In the genomic region with DNA sequence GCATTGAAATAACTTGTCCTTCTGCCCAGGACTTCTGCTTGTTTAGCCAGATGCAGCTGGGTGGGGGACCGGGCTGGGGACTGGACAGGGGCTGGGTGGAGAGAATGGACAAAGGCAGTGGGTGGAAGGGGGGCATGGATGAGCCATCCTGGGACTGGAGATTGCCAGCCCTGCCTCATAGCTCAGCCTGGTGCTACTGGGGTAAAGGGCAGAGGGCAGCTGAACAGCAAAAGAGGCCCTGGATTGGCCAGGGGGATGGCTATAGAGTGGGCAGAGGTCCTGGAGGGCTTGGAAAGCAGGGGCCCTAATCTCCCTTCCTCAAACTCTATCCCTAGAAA, we compare ENCODE assay signal across 24 cellular contexts. TPM values are rescaled to one million over a fixed set of nuclear protein-coding genes. Genes with fewer than 3 reads are reported as not detected.
DNase-seq lines count a peak whose midpoint lies in the region; ATAC-seq and TF ChIP-seq lines count a peak whose summit lies in the region.
"Had no signal": no experiment of that assay in that cellular context is flagged by ENCODE, and none has a peak within 500 bp of the region (broad histone marks: within the 10 kb centered on the region; RNA-seq: fewer than 3 reads in every experiment).

No MANE protein-coding gene starts in this region.

- CTCF ChIA-PET in HEK293 (lab: Yijun Ruan, JAX) = interaction anchor here (0.6 to 2.5 kb wide), 12 partner anchors 13 to 373 kb away, joined by 3 to 14 read pairs (median 5); partner anchors contain the start of gene PLAUR

- ATAC-seq in left lung = peak; percentile 29
- no peak for ATAC-seq in HG02678 (IDR thresholded peaks at IDR 0.05; ENCODE audit: unreplicated experiment)
- ATAC-seq in HG02571 (IDR thresholded peaks at IDR 0.05; ENCODE audit: unreplicated experiment) = no peak
- ATAC-seq: heart right ventricle; left lobe of liver; natural killer cell treated with Interleukin-12 subunit alpha and Interleukin-12 subunit beta and Interleukin-15 and Interleukin-18, amount 100 ng/mL, for 72 hours; T-helper 17 cell had no signal

- no peaks in the 10 kb centered on the region for H3K27me3 ChIP-seq in left lung
- no peaks in the 10 kb centered on the region for H3K27me3 ChIP-seq in SJCRH30
- H3K27me3 ChIP-seq: heart right ventricle, testis had no signal

- H3K36me3 ChIP-seq in HEK293 (ENCODE audit: control insufficient read depth in 2 of 2, insufficient read depth in 1 of 2, low read length in 2 of 2) (no peaks in the 10 kb centered on the region), left lung (no peaks in the 10 kb centered on the region), SJCRH30 (no peaks in the 10 kb centered on the region)
- H3K36me3 ChIP-seq: HAP-1, heart right ventricle had no signal

- H3K27ac ChIP-seq in HEK293 (ENCODE audit: extremely low read depth, low read depth, low read length) = peak overlapping the region; percentile 45; the same call in 1 of the 2 replicates
- peak overlapping the region; percentile 10 for H3K27ac ChIP-seq in cingulate gyrus (ENCODE audit: low read depth, low read length)
- H3K27ac ChIP-seq in left lung = peak overlapping the region in 1 of 2 donors; percentile 59
- no peak overlapping the region for H3K27ac ChIP-seq in substantia nigra (ENCODE audit: low read depth, low read length, poor library complexity, severe bottlenecking)
- H3K27ac ChIP-seq in SJCRH30 = no peak overlapping the region
- H3K27ac ChIP-seq: testis had no signal

- intact Hi-C loops in left lung (cut with DNase I) = no loop called here

- DNase-seq in left lung = no peak
- DNase-seq in substantia nigra (lab: John Stamatoyannopoulos, UW) = peak in 27 of 49 donors; percentile 6 to 74 (median 30)
- DNase-seq in middle frontal gyrus (ENCODE audit: extremely low spot score, low spot score) = no peak
- DNase-seq in SJCRH30 = no peak
- DNase-seq: activated naive CD4-positive, alpha-beta T cell treated with anti-CD3 and anti-CD28 coated beads, Interleukin-2, amount 50 U/mL, for 16 hours; heart right ventricle; NCI-H1048; NCI-H526 treated with DMSO at 0.1 percent for 48 hours; T-helper 17 cell; testis had no signal

- H3K4me3 ChIP-seq in HEK293 (ENCODE audit: low read depth, low read length) (no peak overlapping the region), left lung (no peak overlapping the region), SJCRH30 (no peak overlapping the region)
- H3K4me3 ChIP-seq: HAP-1, heart right ventricle, testis had no signal

- POLR2A ChIA-PET in HEK293 (lab: Yijun Ruan, JAX) = interaction anchor here (0.5 to 2.5 kb wide), 11 partner anchors 10 to 224 kb away, joined by 3 to 64 read pairs (median 4); partner anchors contain the start of genes IRGQ, PLAUR, SMG9 and ZNF576

- H3K9me3 ChIP-seq in HEK293 (ENCODE audit: control insufficient read depth, insufficient read depth, low read depth, low read length) = peaks cover 8% of the 10 kb centered on the region
- peaks cover 0 to 19% of the 10 kb centered on the region in 2 donors for H3K9me3 ChIP-seq in left lung
- H3K9me3 ChIP-seq in SJCRH30 (replicated peaks) = no peaks in the 10 kb centered on the region; the same call in 1 of the 2 replicates
- H3K9me3 ChIP-seq: testis had no signal

- H3K4me1 ChIP-seq in HEK293 (ENCODE audit: control insufficient read depth, insufficient read depth, low read length) = peaks cover 13% of the 10 kb centered on the region
- H3K4me1 ChIP-seq in left lung = peaks cover 0 to 43% of the 10 kb centered on the region in 2 donors
- peaks cover 4% of the 10 kb centered on the region; the same call in 1 of the 2 replicates for H3K4me1 ChIP-seq in SJCRH30
- H3K4me1 ChIP-seq: testis had no signal

- TF ChIP-seq CTCF in HEK293 (tag by site-specific recombination; IDR thresholded peaks at IDR 0.05) = no peak
- no peak for TF ChIP-seq CTCF in left lung (IDR thresholded peaks at IDR 0.05)

TF ChIP-seq in HEK293, 187 proteins besides CTCF, POLR2A, EP300 and RAD21 (continues in another document):
- TF ChIP-seq ZNF510 (tag by site-specific recombination; IDR thresholded peaks at IDR 0.05; ENCODE audit: insufficient replicate concordance) (no peak), INSM2 (tag by site-specific recombination; IDR thresholded peaks at IDR 0.05) (no peak), ZNF10 (tag by site-specific recombination; IDR thresholded peaks at IDR 0.05) (no peak), ZNF169 (tag by site-specific recombination; IDR thresholded peaks at IDR 0.05) (no peak), PRDM4 (tag by site-specific recombination; IDR thresholded peaks at IDR 0.05) (no peak), ZXDB (tag by site-specific recombination; IDR thresholded peaks at IDR 0.05) (no peak), KLF9 (tag by site-specific recombination; IDR thresholded peaks at IDR 0.05; ENCODE audit: low read depth) (0 out of 2 replicates have a peak, but pooled peaks have one; percentile 7), ZNF2 (tag by site-specific recombination; IDR thresholded peaks at IDR 0.05) (peak; percentile 95; the same call in 1 of the 2 replicates)
- TF ChIP-seq, protein P1, sequence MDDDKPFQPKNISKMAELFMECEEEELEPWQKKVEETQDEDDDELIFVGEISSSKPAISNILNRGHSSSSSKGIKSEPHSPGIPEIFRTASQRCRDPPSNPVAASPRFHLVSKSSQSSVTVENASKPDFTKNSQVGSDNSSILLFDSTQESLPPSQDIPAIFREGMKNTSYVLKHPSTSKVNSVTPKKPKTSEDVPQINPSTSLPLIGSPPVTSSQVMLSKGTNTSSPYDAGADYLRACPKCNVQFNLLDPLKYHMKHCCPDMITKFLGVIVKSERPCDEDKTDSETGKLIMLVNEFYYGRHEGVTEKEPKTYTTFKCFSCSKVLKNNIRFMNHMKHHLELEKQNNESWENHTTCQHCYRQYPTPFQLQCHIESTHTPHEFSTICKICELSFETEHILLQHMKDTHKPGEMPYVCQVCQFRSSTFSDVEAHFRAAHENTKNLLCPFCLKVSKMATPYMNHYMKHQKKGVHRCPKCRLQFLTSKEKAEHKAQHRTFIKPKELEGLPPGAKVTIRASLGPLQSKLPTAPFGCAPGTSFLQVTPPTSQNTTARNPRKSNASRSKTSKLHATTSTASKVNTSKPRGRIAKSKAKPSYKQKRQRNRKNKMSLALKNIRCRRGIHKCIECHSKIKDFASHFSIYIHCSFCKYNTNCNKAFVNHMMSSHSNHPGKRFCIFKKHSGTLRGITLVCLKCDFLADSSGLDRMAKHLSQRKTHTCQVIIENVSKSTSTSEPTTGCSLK (tag by site-specific recombination; IDR thresholded peaks at IDR 0.05) = no peak
- TF ChIP-seq, protein P2, sequence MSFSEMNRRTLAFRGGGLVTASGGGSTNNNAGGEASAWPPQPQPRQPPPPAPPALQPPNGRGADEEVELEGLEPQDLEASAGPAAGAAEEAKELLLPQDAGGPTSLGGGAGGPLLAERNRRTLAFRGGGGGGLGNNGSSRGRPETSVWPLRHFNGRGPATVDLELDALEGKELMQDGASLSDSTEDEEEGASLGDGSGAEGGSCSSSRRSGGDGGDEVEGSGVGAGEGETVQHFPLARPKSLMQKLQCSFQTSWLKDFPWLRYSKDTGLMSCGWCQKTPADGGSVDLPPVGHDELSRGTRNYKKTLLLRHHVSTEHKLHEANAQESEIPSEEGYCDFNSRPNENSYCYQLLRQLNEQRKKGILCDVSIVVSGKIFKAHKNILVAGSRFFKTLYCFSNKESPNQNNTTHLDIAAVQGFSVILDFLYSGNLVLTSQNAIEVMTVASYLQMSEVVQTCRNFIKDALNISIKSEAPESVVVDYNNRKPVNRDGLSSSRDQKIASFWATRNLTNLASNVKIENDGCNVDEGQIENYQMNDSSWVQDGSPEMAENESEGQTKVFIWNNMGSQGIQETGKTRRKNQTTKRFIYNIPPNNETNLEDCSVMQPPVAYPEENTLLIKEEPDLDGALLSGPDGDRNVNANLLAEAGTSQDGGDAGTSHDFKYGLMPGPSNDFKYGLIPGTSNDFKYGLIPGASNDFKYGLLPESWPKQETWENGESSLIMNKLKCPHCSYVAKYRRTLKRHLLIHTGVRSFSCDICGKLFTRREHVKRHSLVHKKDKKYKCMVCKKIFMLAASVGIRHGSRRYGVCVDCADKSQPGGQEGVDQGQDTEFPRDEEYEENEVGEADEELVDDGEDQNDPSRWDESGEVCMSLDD (tag by site-specific recombination; IDR thresholded peaks at IDR 0.05) = peak; percentile 5; the same call in 1 of the 2 replicates

RNA-seq across cellular contexts. Expression of gene PLAUR, which starts 17.7 kb away (rescaled TPM):
- 100 to 1,000 TPM in 1 of 2 donors, 10 to 100 TPM in 1; 76.5 to 119 TPM for total RNA-seq in left lung
- 9.4 and 16.6 TPM in 2 replicates for total RNA-seq in SJCRH30 (2014; rRNA removed; shearing (Covaris generic))

RNA-seq across cellular contexts. Expression of gene IRGC, which starts 28.2 kb away (rescaled TPM):
- not detected for total RNA-seq in left lung
- not detected in 2 replicates for total RNA-seq in SJCRH30 (2014; rRNA removed; shearing (Covaris generic))
- total RNA-seq: Calu3; cardiac septum; dermis blood vessel endothelial cell; endothelial cell of umbilical vein; heart right ventricle; left lobe of liver; mesothelial cell of epicardium; natural killer cell treated with Interleukin-12 subunit alpha and Interleukin-12 subunit beta and Interleukin-15 and Interleukin-18, amount 100 ng/mL, for 72 hours; pulmonary artery endothelial cell; skeletal muscle tissue; T-helper 17 cell had no signal

RNA-seq across cellular contexts. Expression of gene CADM4, which starts 48.0 kb away (rescaled TPM):
- total RNA-seq in left lung = 10 to 100 TPM in 1 of 2 donors, 1 to 10 TPM in 1; 4.7 to 12.1 TPM
- 3.1 and 3.2 TPM in 2 replicates for total RNA-seq in SJCRH30 (2014; rRNA removed; shearing (Covaris generic))

Comparison
In these comparisons a context has a peak if more than half of its experiments do, and no peak if none do; other contexts are left out.
1. H3K27ac ChIP-seq: peak in HEK293 (single experiment) and cingulate gyrus (single experiment); none in substantia nigra (single experiment) and SJCRH30 (single experiment).
2. DNase-seq: peak in substantia nigra (27 of 49); none in left lung (0 of 2), middle frontal gyrus (single experiment) and SJCRH30 (0 of 2).